In the genomic region with DNA sequence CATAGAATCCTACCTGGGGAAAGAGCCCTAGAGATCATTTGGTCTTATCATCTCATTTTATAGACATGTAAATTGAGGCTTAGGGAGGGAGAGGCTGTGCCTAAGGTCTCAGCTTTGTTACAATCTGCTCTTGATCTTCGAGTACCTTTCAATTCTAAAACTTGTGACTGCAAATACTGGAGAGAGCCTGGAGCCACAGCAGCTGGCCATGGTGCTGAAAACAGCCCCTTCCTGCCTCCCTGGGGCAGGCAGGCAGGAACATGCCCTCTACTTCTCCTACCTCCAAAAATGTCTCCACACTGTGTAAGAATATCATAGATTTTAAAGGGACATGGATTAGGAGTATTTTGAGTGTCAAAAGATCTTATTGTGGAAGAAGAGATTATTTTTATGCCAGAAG, we compare ENCODE assay signal across 12 cellular contexts. TPM values are rescaled to one million over a fixed set of nuclear protein-coding genes. Genes with fewer than 3 reads are reported as not detected.
DNase-seq lines count a peak whose midpoint lies in the region; ATAC-seq and TF ChIP-seq lines count a peak whose summit lies in the region.
"Had no signal": no experiment of that assay in that cellular context is flagged by ENCODE, and none has a peak within 500 bp of the region (broad histone marks: within the 10 kb centered on the region; RNA-seq: fewer than 3 reads in every experiment).

No MANE protein-coding gene starts in this region.

- no peaks in the 10 kb centered on the region for H3K36me3 Mint-ChIP-seq in effector memory CD8-positive, alpha-beta T cell (ENCODE audit: insufficient read depth)
- no peaks in the 10 kb centered on the region for H3K36me3 Mint-ChIP-seq in HFFc6 (ENCODE audit: low read depth)

- peaks cover 62 to 71% of the 10 kb centered on the region in 2 donors for H3K27me3 Mint-ChIP-seq in effector memory CD8-positive, alpha-beta T cell
- H3K27me3 Mint-ChIP-seq in HFFc6 (ENCODE audit: insufficient read depth), result peaks cover 5% of the 10 kb centered on the region

- H3K4me1 ChIP-seq in mesendoderm (ENCODE audit: control insufficient read depth, low read depth, low read length), result no peaks in the 10 kb centered on the region

- H3K4me3 Mint-ChIP-seq in effector memory CD8-positive, alpha-beta T cell, result no peak overlapping the region
- no peak overlapping the region for H3K4me3 Mint-ChIP-seq in HFFc6

- no peak overlapping the region for H3K27ac ChIP-seq in mesendoderm (ENCODE audit: low read depth, low read length)
- H3K27ac ChIP-seq: VCaP had no signal

- no peak for ATAC-seq in effector memory CD8-positive, alpha-beta T cell (replicated peaks)
- no peak for ATAC-seq in GM19397 (IDR thresholded peaks at IDR 0.05; ENCODE audit: unreplicated experiment)

- H2BK120ac ChIP-seq in mesendoderm (ENCODE audit: low read depth, low read length), result no peak overlapping the region

- no peak overlapping the region for H3K27ac Mint-ChIP-seq in effector memory CD8-positive, alpha-beta T cell
- H3K27ac Mint-ChIP-seq in HFFc6, result no peak overlapping the region

- no peaks in the 10 kb centered on the region for H3K79me2 ChIP-seq in mesendoderm (ENCODE audit: control insufficient read depth, insufficient read depth, low read length)

- TF ChIP-seq POLR2A in NB4 (IDR thresholded peaks at IDR 0.05; ENCODE audit: extremely low read depth, insufficient read length), result no peak

- H3K18ac ChIP-seq in mesendoderm (ENCODE audit: low read length), result no peak overlapping the region

- in situ Hi-C loops in T47D (cut with HindIII; ENCODE audit: low pct_unique_long_range_greater_than_20kb, low sequenced_read_pairs), result no loop called here

- no peaks in the 10 kb centered on the region for H3K36me3 ChIP-seq in mesendoderm (ENCODE audit: control insufficient read depth, insufficient read depth, low read length)

- H3K79me1 ChIP-seq in mesendoderm (ENCODE audit: low read length), result no peaks in the 10 kb centered on the region

- no peak overlapping the region for H3K4ac ChIP-seq in mesendoderm (ENCODE audit: low read depth, low read length)

- no peaks in the 10 kb centered on the region for H3K27me3 ChIP-seq in mesendoderm (ENCODE audit: insufficient read depth, low read length, poor library complexity)

- H3K4me3 ChIP-seq in NB4 (ENCODE audit: low read depth, low read length) (no peak overlapping the region), mesendoderm (ENCODE audit: low read length) (no peak overlapping the region)

- H4K8ac ChIP-seq in mesendoderm (ENCODE audit: low read depth, low read length), result no peak overlapping the region

- no peak overlapping the region for H3K23ac ChIP-seq in mesendoderm (ENCODE audit: low read length)

- no peak for TF ChIP-seq CTCF in NB4 (IDR thresholded peaks at IDR 0.05; ENCODE audit: low read depth, low read length)
- TF ChIP-seq CTCF in HFFc6 (IDR thresholded peaks at IDR 0.05), result no peak

- H2BK5ac ChIP-seq in mesendoderm (ENCODE audit: low read length), result no peak overlapping the region

- H2BK15ac ChIP-seq in mesendoderm (replicated peaks; ENCODE audit: low read depth), result no peak overlapping the region

- H3K4me2 ChIP-seq in mesendoderm (ENCODE audit: low read length), result no peak overlapping the region

- DNase-seq in NOMO-1 treated with DMSO at 0.1 percent for 48 hours (lab: John Stamatoyannopoulos, UW; ENCODE audit: unreplicated experiment), result peak; percentile 13
- no peak for DNase-seq in NOMO-1 (lab: John Stamatoyannopoulos, UW; ENCODE audit: unreplicated experiment in 2 of 2)
- DNase-seq in NB4 (ENCODE audit: low read depth), result peak; percentile 45
- DNase-seq in T47D (ENCODE audit: low read depth in 1 of 2, low spot score in 1 of 2), result peak; percentile 16 to 50
- peak; percentile 55 for DNase-seq in mesendoderm
- no peak for DNase-seq in effector memory CD8-positive, alpha-beta T cell
- DNase-seq in HFFc6, result no peak
- DNase-seq: amniotic stem cell, IMR-90 had no signal

- H3K56ac ChIP-seq in mesendoderm (ENCODE audit: low read length), result no peak overlapping the region

- no peaks in the 10 kb centered on the region for H3K9me3 Mint-ChIP-seq in effector memory CD8-positive, alpha-beta T cell
- no peaks in the 10 kb centered on the region for H3K9me3 Mint-ChIP-seq in HFFc6

- H3K4me1 Mint-ChIP-seq in effector memory CD8-positive, alpha-beta T cell (ENCODE audit: low read depth in 2 of 2), result no peaks in the 10 kb centered on the region
- H3K4me1 Mint-ChIP-seq in HFFc6 (ENCODE audit: low read depth), result no peaks in the 10 kb centered on the region

- no CpG with 5 or more reads among the region's 1 CpG for WGBS in mesendoderm (ENCODE audit: extremely low coverage, insufficient coverage, low lambda C conversion rate)

- no peak overlapping the region for H3K9ac ChIP-seq in mesendoderm (ENCODE audit: low read length)

- no peak overlapping the region for H4K5ac ChIP-seq in mesendoderm (ENCODE audit: low read length)

- no peak overlapping the region for H2AK5ac ChIP-seq in mesendoderm (ENCODE audit: low read length)

RNA-seq across cellular contexts. Expression of a gene that starts 52.2 kb away (rescaled TPM):
- 0.62 TPM for polyA plus RNA-seq in mesendoderm (2013, experiment 1 of 2)
- 0.67 TPM for polyA plus RNA-seq in mesendoderm (2013, experiment 2 of 2)
- not detected for total RNA-seq in HFFc6 (2021; fragmentation: NEBNext Ultra II Directional; extraction: Animal tissue kit (Norgen Biotek cat#: 25700))
- total RNA-seq: IMR-90, skeletal muscle tissue had no signal
- polyA plus RNA-seq: IMR-90 had no signal

Comparison
In these comparisons a context has a peak if more than half of its experiments do, and no peak if none do; other contexts are left out.
1. DNase-seq: peak in NOMO-1 treated with DMSO at 0.1 percent for 48 hours (single experiment), NB4 (single experiment), T47D (2 of 2) and mesendoderm (single experiment); none in NOMO-1 (0 of 2), effector memory CD8-positive, alpha-beta T cell (0 of 3) and HFFc6 (single experiment).